Comparison of ENCODE assay signal across 9 cellular contexts in genomic region chr10:74967850-74968620, GRCh38.
A peak's percentile ranks its signal among the peaks of the same experiment; 100 is the strongest.
DNase-seq lines count a peak whose midpoint lies in the region; ATAC-seq and TF ChIP-seq lines count a peak whose summit lies in the region.
"Had no signal": no experiment of that assay in that cellular context is flagged by ENCODE, and none has a peak within 500 bp of the region (broad histone marks: within the 10 kb centered on the region; RNA-seq: fewer than 3 reads in every experiment).

No MANE protein-coding gene starts in this region.

- ATAC-seq in stimulated activated naive CD8-positive, alpha-beta T cell treated with anti-CD3 and anti-CD28 coated beads, Interleukin-15, Interleukin-2, amounts not matched to agents 100 U/mL and 50 U/mL, for 24 hours, result no peak
- ATAC-seq in GM18517 (IDR thresholded peaks at IDR 0.05; ENCODE audit: unreplicated experiment), result no peak
- no peak for ATAC-seq in HG02973 (IDR thresholded peaks at IDR 0.05; ENCODE audit: unreplicated experiment)

- H3K9me3 ChIP-seq in colonic mucosa, result no peaks in the 10 kb centered on the region
- no peaks in the 10 kb centered on the region for H3K9me3 ChIP-seq in sigmoid colon

- intact Hi-C loops in colonic mucosa (cut with DNase I) (no loop called here), sigmoid colon (cut with DNase I) (no loop called here)

- H3K9ac ChIP-seq in colonic mucosa (ENCODE audit: low read depth in 2 of 2, low read length in 2 of 2), result peak overlapping the region in 1 of 2 donors; percentile 32

- no peak for DNase-seq in stimulated activated naive CD8-positive, alpha-beta T cell treated with anti-CD3 and anti-CD28 coated beads, Interleukin-15, Interleukin-2, amounts not matched to agents 100 U/mL and 50 U/mL, for 24 hours
- DNase-seq in NCI-H345 (lab: John Stamatoyannopoulos, UW) (peak; percentile 71), colonic mucosa (no peak), type B pancreatic cell (ENCODE audit: extremely low spot score, unreplicated experiment) (no peak), sigmoid colon (no peak)
- DNase-seq: mesendoderm had no signal

- TF ChIP-seq EP300 in sigmoid colon (IDR thresholded peaks at IDR 0.05), result no peak

- peaks cover 5% of the 10 kb centered on the region for H3K9me3 Mint-ChIP-seq in stimulated activated naive CD8-positive, alpha-beta T cell treated with anti-CD3 and anti-CD28 coated beads, Interleukin-15, Interleukin-2, amounts not matched to agents 100 ng/mL and 50 ng/mL, for 24 hours
- H3K9me3 Mint-ChIP-seq in type B pancreatic cell, result peaks cover 4% of the 10 kb centered on the region

- H3K27ac ChIP-seq in colonic mucosa (peak overlapping the region; percentile 3), sigmoid colon (peak overlapping the region in 1 of 4 donors; percentile 36)

- peaks cover 24% of the 10 kb centered on the region for H3K36me3 Mint-ChIP-seq in stimulated activated naive CD8-positive, alpha-beta T cell treated with anti-CD3 and anti-CD28 coated beads, Interleukin-15, Interleukin-2, amounts not matched to agents 100 ng/mL and 50 ng/mL, for 24 hours (ENCODE audit: low read depth)
- peaks cover 14% of the 10 kb centered on the region for H3K36me3 Mint-ChIP-seq in type B pancreatic cell

- no peaks in the 10 kb centered on the region for H3K36me3 ChIP-seq in colonic mucosa
- H3K36me3 ChIP-seq in sigmoid colon, result no peaks in the 10 kb centered on the region

- no peaks in the 10 kb centered on the region for H3K27me3 Mint-ChIP-seq in stimulated activated naive CD8-positive, alpha-beta T cell treated with anti-CD3 and anti-CD28 coated beads, Interleukin-15, Interleukin-2, amounts not matched to agents 100 ng/mL and 50 ng/mL, for 24 hours
- H3K27me3 Mint-ChIP-seq in type B pancreatic cell, result no peaks in the 10 kb centered on the region

- H3K27me3 ChIP-seq in colonic mucosa, result no peaks in the 10 kb centered on the region
- H3K27me3 ChIP-seq in sigmoid colon, result no peaks in the 10 kb centered on the region

- H3K4me1 ChIP-seq in colonic mucosa, result peaks cover 8% of the 10 kb centered on the region
- peaks cover 0 to 17% (median 14%) of the 10 kb centered on the region in 4 donors for H3K4me1 ChIP-seq in sigmoid colon

- peak overlapping the region; percentile 84 for H3K27ac Mint-ChIP-seq in stimulated activated naive CD8-positive, alpha-beta T cell treated with anti-CD3 and anti-CD28 coated beads, Interleukin-15, Interleukin-2, amounts not matched to agents 100 ng/mL and 50 ng/mL, for 24 hours
- H3K27ac Mint-ChIP-seq in type B pancreatic cell, result peak overlapping the region; percentile 48

- H3K4me3 ChIP-seq in colonic mucosa, result no peak overlapping the region
- H3K4me3 ChIP-seq in sigmoid colon, result no peak overlapping the region

- peaks cover 74% of the 10 kb centered on the region for H3K4me1 Mint-ChIP-seq in stimulated activated naive CD8-positive, alpha-beta T cell treated with anti-CD3 and anti-CD28 coated beads, Interleukin-15, Interleukin-2, amounts not matched to agents 100 ng/mL and 50 ng/mL, for 24 hours (ENCODE audit: low read depth)
- peaks cover 27% of the 10 kb centered on the region for H3K4me1 Mint-ChIP-seq in type B pancreatic cell (ENCODE audit: unreplicated experiment)

- 14 to 24% methylated on average over 5 of the region's 5 CpGs for WGBS in sigmoid colon, 2 donors

- TF ChIP-seq POLR2A in sigmoid colon (IDR thresholded peaks at IDR 0.05), result no peak

- TF ChIP-seq CTCF in colonic mucosa (IDR thresholded peaks at IDR 0.05), result no peak
- no peak for TF ChIP-seq CTCF in type B pancreatic cell (conservative IDR thresholded peaks at IDR 0.05)
- TF ChIP-seq CTCF in sigmoid colon (IDR thresholded peaks at IDR 0.05), result no peak

- H3K4me3 Mint-ChIP-seq in stimulated activated naive CD8-positive, alpha-beta T cell treated with anti-CD3 and anti-CD28 coated beads, Interleukin-15, Interleukin-2, amounts not matched to agents 100 ng/mL and 50 ng/mL, for 24 hours, result peak overlapping the region; percentile 61
- H3K4me3 Mint-ChIP-seq in type B pancreatic cell, result peak overlapping the region; percentile 26
